In genomic region chr1:106584127-106584526, GRCh38 we compare ENCODE assay signal across 29 cellular contexts.
"Had no signal": no experiment of that assay in that cellular context is flagged by ENCODE, and none has a peak within 500 bp of the region (broad histone marks: within the 10 kb centered on the region; RNA-seq: fewer than 3 reads in every experiment).

No MANE protein-coding gene starts in this region.

- H3K27me3 ChIP-seq: body of pancreas, MG63, SJCRH30 had no signal

- FAIRE-seq: bronchial epithelial cell, TTC549 had no signal

- H3K4me1 Mint-ChIP-seq: activated CD4-positive, alpha-beta memory T cell treated with anti-CD3 and anti-CD28 coated beads, Interleukin-2, amount 10 ng/mL, durations not matched to agents 7 days and 5 days; activated T-helper 17 cell treated with anti-CD3 and anti-CD28 coated beads, Interleukin-2, amount 50 U/mL, for 72 hours; T-helper 17 cell had no signal

- DNase-seq: activated CD4-positive, alpha-beta memory T cell treated with anti-CD3 and anti-CD28 coated beads, Interleukin-2, amount 10 ng/mL, durations not matched to agents 7 days and 5 days; activated CD4-positive, alpha-beta T cell treated with anti-CD3 and anti-CD28 coated beads, Interleukin-2, amount 50 U/mL, for 1 hour; activated CD4-positive, CD25-positive, alpha-beta regulatory T cell; activated gamma-delta T cell; activated naive CD4-positive, alpha-beta T cell treated with anti-CD3 and anti-CD28 coated beads for 36 hours; activated T-cell treated with anti-CD3 and anti-CD28 coated beads for 4 hours; activated T-cell treated with anti-CD3 and anti-CD28 coated beads, Interleukin-2, amount 50 U/mL, for 48 hours; body of pancreas; central memory CD4-positive, alpha-beta T cell; MG63; MV-4-11; NCI-H1092 treated with DMSO at 0.1 percent for 48 hours; NCI-H1417 treated with DMSO at 0.1 percent for 48 hours; NCI-H1694 treated with DMSO at 0.1 percent for 48 hours; NCI-H2029 treated with DMSO at 0.1 percent for 48 hours; NCI-H510A treated with DMSO at 0.1 percent for 48 hours; NCI-H69; NK-92 treated with Interleukin-12 subunit alpha and Interleukin-12 subunit beta, amount 100 ng/mL, for 24 hours; OCI-M1; RPMI8226; SJCRH30; T-helper 17 cell; T1000 had no signal

- H3K36me3 ChIP-seq: MG63, SJCRH30 had no signal

- H3K4me1 ChIP-seq: body of pancreas, SJCRH30 had no signal

- ATAC-seq: activated T-helper 17 cell treated with anti-CD3 and anti-CD28 coated beads, Interleukin-2, amount 50 U/mL, for 72 hours; body of pancreas; Panc1; Right ventricle myocardium inferior; T-helper 17 cell had no signal

- H3K27me3 Mint-ChIP-seq: activated CD4-positive, alpha-beta memory T cell treated with anti-CD3 and anti-CD28 coated beads, Interleukin-2, amount 10 ng/mL, durations not matched to agents 7 days and 5 days; activated naive CD8-positive, alpha-beta T cell; activated T-helper 17 cell treated with anti-CD3 and anti-CD28 coated beads, Interleukin-2, amount 50 U/mL, for 72 hours; T-helper 17 cell had no signal

- H3K36me3 Mint-ChIP-seq: activated naive CD8-positive, alpha-beta T cell had no signal

- H3K4me3 ChIP-seq: body of pancreas, MG63, SJCRH30 had no signal

- H3K27ac ChIP-seq: body of pancreas, SJCRH30 had no signal

- H3K4me3 Mint-ChIP-seq: activated CD4-positive, alpha-beta memory T cell treated with anti-CD3 and anti-CD28 coated beads, Interleukin-2, amount 10 ng/mL, durations not matched to agents 7 days and 5 days; activated naive CD4-positive, alpha-beta T cell treated with anti-CD3 and anti-CD28 coated beads for 36 hours; activated naive CD8-positive, alpha-beta T cell; activated T-helper 17 cell treated with anti-CD3 and anti-CD28 coated beads, Interleukin-2, amount 50 U/mL, for 72 hours; T-helper 17 cell had no signal

- H3K9me3 ChIP-seq: body of pancreas, MG63, SJCRH30 had no signal

- H3K27ac Mint-ChIP-seq: activated CD4-positive, alpha-beta memory T cell treated with anti-CD3 and anti-CD28 coated beads, Interleukin-2, amount 10 ng/mL, durations not matched to agents 7 days and 5 days; activated naive CD4-positive, alpha-beta T cell treated with anti-CD3 and anti-CD28 coated beads for 36 hours; activated naive CD8-positive, alpha-beta T cell; activated T-helper 17 cell treated with anti-CD3 and anti-CD28 coated beads, Interleukin-2, amount 50 U/mL, for 72 hours; T-helper 17 cell had no signal
